2 cellular contexts compared by ENCODE assay signal in genomic region chr10:35304649-35305048, GRCh38.
TF ChIP-seq lines count a peak whose summit lies in the region.

No MANE protein-coding gene starts in this region.

TF ChIP-seq in HCT116, 20 proteins besides CTCF, POLR2A, EP300 and RAD21 (continued from another document):
- TF ChIP-seq REST (IDR thresholded peaks at IDR 0.05; ENCODE audit: low read depth) = no peak
- TF ChIP-seq FOSL1 (IDR thresholded peaks at IDR 0.05; ENCODE audit: low read depth) = no peak
- no peak for TF ChIP-seq SP1 (IDR thresholded peaks at IDR 0.05; ENCODE audit: low read depth)
- TF ChIP-seq, protein P1, sequence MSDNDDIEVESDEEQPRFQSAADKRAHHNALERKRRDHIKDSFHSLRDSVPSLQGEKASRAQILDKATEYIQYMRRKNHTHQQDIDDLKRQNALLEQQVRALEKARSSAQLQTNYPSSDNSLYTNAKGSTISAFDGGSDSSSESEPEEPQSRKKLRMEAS (IDR thresholded peaks at IDR 0.05) = no peak
- TF ChIP-seq CEBPB (IDR thresholded peaks at IDR 0.05; ENCODE audit: low read depth) = no peak
TF ChIP-seq in HCT116: peak in this region for 0.

TF ChIP-seq in WTC11, 78 proteins besides CTCF, POLR2A, EP300 and RAD21 (continued from another document):
- TF ChIP-seq, protein P2, sequence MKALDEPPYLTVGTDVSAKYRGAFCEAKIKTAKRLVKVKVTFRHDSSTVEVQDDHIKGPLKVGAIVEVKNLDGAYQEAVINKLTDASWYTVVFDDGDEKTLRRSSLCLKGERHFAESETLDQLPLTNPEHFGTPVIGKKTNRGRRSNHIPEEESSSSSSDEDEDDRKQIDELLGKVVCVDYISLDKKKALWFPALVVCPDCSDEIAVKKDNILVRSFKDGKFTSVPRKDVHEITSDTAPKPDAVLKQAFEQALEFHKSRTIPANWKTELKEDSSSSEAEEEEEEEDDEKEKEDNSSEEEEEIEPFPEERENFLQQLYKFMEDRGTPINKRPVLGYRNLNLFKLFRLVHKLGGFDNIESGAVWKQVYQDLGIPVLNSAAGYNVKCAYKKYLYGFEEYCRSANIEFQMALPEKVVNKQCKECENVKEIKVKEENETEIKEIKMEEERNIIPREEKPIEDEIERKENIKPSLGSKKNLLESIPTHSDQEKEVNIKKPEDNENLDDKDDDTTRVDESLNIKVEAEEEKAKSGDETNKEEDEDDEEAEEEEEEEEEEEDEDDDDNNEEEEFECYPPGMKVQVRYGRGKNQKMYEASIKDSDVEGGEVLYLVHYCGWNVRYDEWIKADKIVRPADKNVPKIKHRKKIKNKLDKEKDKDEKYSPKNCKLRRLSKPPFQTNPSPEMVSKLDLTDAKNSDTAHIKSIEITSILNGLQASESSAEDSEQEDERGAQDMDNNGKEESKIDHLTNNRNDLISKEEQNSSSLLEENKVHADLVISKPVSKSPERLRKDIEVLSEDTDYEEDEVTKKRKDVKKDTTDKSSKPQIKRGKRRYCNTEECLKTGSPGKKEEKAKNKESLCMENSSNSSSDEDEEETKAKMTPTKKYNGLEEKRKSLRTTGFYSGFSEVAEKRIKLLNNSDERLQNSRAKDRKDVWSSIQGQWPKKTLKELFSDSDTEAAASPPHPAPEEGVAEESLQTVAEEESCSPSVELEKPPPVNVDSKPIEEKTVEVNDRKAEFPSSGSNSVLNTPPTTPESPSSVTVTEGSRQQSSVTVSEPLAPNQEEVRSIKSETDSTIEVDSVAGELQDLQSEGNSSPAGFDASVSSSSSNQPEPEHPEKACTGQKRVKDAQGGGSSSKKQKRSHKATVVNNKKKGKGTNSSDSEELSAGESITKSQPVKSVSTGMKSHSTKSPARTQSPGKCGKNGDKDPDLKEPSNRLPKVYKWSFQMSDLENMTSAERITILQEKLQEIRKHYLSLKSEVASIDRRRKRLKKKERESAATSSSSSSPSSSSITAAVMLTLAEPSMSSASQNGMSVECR (CRISPR knock-in tag; IDR thresholded peaks at IDR 0.05; ENCODE audit: borderline replicate concordance) = no peak
- TF ChIP-seq ATF1 (CRISPR knock-in tag; IDR thresholded peaks at IDR 0.05) (no peak), ZNF416 (CRISPR knock-in tag; IDR thresholded peaks at IDR 0.05) (no peak)
TF ChIP-seq in WTC11: peak in this region for 0.
